Comparison of ENCODE assay signal across 5 cellular contexts in the genomic region with DNA sequence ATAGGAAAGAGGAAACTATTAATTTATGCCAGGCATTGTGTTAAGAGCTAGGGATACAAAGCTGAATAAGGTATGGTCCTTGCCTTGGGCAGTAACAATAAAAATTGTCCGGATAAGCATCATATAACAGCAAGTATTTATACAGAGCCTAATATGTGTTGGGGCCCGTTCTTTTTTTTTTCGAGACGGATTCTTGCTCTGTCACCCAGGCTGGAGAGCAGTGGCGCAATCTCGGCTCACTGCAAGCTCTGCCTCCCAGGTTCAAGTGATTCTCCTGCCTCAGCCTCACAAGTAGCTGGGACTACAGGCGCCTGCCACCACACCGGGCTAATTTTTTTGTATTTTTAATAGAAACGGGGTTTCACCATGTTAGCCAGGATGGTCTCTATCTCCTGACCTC. TPM values are rescaled to one million over a fixed set of nuclear protein-coding genes. Genes with fewer than 3 reads are reported as not detected.
"Had no signal": no experiment of that assay in that cellular context is flagged by ENCODE, and none has a peak within 500 bp of the region (broad histone marks: within the 10 kb centered on the region; RNA-seq: fewer than 3 reads in every experiment).

No MANE protein-coding gene starts in this region.

RNA-seq across cellular contexts. Expression of a gene that starts 22.2 kb away (rescaled TPM):
- total RNA-seq: naive thymus-derived CD4-positive, alpha-beta T cell; naive thymus-derived CD8-positive, alpha-beta T cell; natural killer cell; natural killer cell treated with Interleukin-12 subunit alpha and Interleukin-12 subunit beta and Interleukin-15 and Interleukin-18, amount 100 ng/mL, for 72 hours had no signal
- polyA plus RNA-seq: naive thymus-derived CD4-positive, alpha-beta T cell; naive thymus-derived CD8-positive, alpha-beta T cell; neural cell had no signal
